7 cellular contexts compared by ENCODE assay signal in the genomic region with DNA sequence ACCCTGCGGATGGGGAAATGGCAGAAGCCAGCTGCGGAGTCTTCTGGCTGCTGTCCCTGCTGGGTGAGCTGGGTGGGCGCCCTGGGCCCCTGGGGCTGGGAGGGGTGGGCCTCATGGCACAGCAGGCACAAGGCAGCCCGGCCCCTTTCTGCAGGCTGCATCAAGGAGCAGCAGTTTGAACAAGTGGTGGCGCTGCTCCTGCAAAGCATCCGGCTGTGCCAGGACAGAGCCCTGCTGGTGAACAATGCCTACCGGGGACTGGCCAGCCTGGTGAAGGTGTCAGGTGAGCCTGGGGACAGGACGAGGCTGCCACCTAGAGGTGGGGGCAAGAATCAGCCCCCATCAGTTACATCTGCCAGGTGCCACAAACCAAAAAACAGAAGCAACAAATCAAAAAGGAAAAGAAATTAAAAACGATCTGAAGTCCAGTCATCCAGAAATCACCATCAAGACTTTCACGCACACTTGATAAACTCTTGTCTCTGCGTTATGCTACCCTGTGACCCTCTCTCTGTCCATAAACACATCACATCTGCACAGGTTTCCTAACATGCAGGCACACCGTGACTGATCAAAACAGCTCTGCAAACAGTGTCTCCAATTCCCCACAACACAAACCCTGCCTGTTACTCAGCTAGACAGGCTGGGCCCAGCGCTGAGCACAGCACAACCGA. TPM values are rescaled to one million over a fixed set of nuclear protein-coding genes. Genes with fewer than 3 reads are reported as not detected.
DNase-seq lines count a peak whose midpoint lies in the region; ATAC-seq, FAIRE-seq and TF ChIP-seq lines count a peak whose summit lies in the region.

No MANE protein-coding gene starts in this region.

- no peak for FAIRE-seq in kidney (lab: Jason Lieb, UNC)

- peak; percentile 48 for ATAC-seq in PC-3
- ATAC-seq in sciatic nerve, result no peak

- no peak overlapping the region for H3K27ac ChIP-seq in PC-3 (ENCODE audit: low read length)
- no peak overlapping the region for H3K27ac ChIP-seq in kidney (ENCODE audit: low read depth in 2 of 2, low read length in 2 of 2)

- H3F3A ChIP-seq in PC-3 (ENCODE audit: low read length, unreplicated experiment), result no peaks in the 10 kb centered on the region

- no peaks in the 10 kb centered on the region for H3K79me2 ChIP-seq in PC-3 (ENCODE audit: low read length)

- no peaks in the 10 kb centered on the region for H3K9me3 ChIP-seq in PC-3 (ENCODE audit: low read length)
- H3K9me3 ChIP-seq in kidney (ENCODE audit: control insufficient read depth in 1 of 2, low read length in 2 of 2), result no peaks in the 10 kb centered on the region

- CTCF ChIA-PET in PC-3 (lab: Charles Lee), result no interaction called here

- intact Hi-C loops in PC-3 (cut with micrococcal nuclease), result no loop called here
- intact Hi-C loops in kidney (cut with DNase I), result no loop called here
- intact Hi-C loops in sciatic nerve (cut with DNase I), result no loop called here

- H2AFZ ChIP-seq in PC-3 (ENCODE audit: low read length), result no peak overlapping the region

- H3K9me2 ChIP-seq in PC-3 (replicated peaks; ENCODE audit: low read length), result no peaks in the 10 kb centered on the region

- no peaks in the 10 kb centered on the region for H3K27me3 ChIP-seq in PC-3 (ENCODE audit: low read length)

- no TSS peak for BruUV-seq in PC-3 (replicated peaks; lab: Mats Ljungman, UMichigan)

- POLR2A ChIA-PET in PC-3 (lab: Charles Lee; ENCODE audit: unreplicated experiment), result no interaction called here

- H3K4me1 ChIP-seq in PC-3 (ENCODE audit: insufficient read depth, low read length) (no peaks in the 10 kb centered on the region), kidney (ENCODE audit: control insufficient read depth in 1 of 2, insufficient read depth in 1 of 2, low read depth in 1 of 2, low read length in 2 of 2) (no peaks in the 10 kb centered on the region)

- H3K9ac ChIP-seq in PC-3 (ENCODE audit: low read length) (no peak overlapping the region), kidney (ENCODE audit: low read length in 2 of 2) (no peak overlapping the region)

- DNase-seq in GM13977 (ENCODE audit: low spot score), result peak; percentile 64
- DNase-seq in PC-3, result peak; percentile 51
- DNase-seq in activated naive CD4-positive, alpha-beta T cell (lab: John Stamatoyannopoulos, UW), result peak in 3 of 4 experiments; percentile 8 to 56 (median 24)
- DNase-seq in kidney, result peak; percentile 75
- DNase-seq in stimulated activated CD8-positive, alpha-beta memory T cell treated with anti-CD3 and anti-CD28 coated beads, Interleukin-4, amount 100 ng/mL, for 24 hours (ENCODE audit: low read depth), result peak; percentile 22
- no peak for DNase-seq in sciatic nerve (ENCODE audit: low spot score)
- no peak for DNase-seq in occipital lobe (lab: John Stamatoyannopoulos, UW)

- no peaks in the 10 kb centered on the region for H4K20me1 ChIP-seq in PC-3 (ENCODE audit: low read length)

- TF ChIP-seq CTCF in GM13977 (IDR thresholded peaks at IDR 0.05; ENCODE audit: extremely low read depth, insufficient read depth, missing control alignments) (peak; percentile 55), PC-3 (conservative IDR thresholded peaks at IDR 0.05; ENCODE audit: low read depth, low read length) (peak; percentile 70), kidney (IDR thresholded peaks at IDR 0.05; ENCODE audit: borderline replicate concordance, extremely low read depth, insufficient read depth) (peak; percentile 42)

- H3K36me3 ChIP-seq in PC-3 (ENCODE audit: low read depth, low read length), result peaks cover 17% of the 10 kb centered on the region; the same call in 1 of the 2 replicates
- H3K36me3 ChIP-seq in kidney (ENCODE audit: control insufficient read depth in 1 of 2, insufficient read depth in 2 of 2, low read length in 2 of 2), result peaks cover 7 to 10% of the 10 kb centered on the region in 2 donors

- H3K4me3 ChIP-seq in PC-3 (ENCODE audit: low read length) (no peak overlapping the region), kidney (ENCODE audit: low read length in 2 of 2) (no peak overlapping the region)

- no peak overlapping the region for H3K4me2 ChIP-seq in PC-3 (ENCODE audit: low read length)

- in situ Hi-C loops in GM13977 (cut with MboI; ENCODE audit: low pct_unique_long_range_greater_than_20kb, low sequenced_read_pairs, unreplicated experiment), result no loop called here

RNA-seq across cellular contexts. Expression of gene REXO4, which starts 13.9 kb away (rescaled TPM):
- total RNA-seq in PC-3 (2014; rRNA removed) (34.1 and 37.8 TPM in 2 replicates), kidney (17.5 TPM), sciatic nerve (23.8 TPM), occipital lobe (15.1 TPM)
- polyA plus RNA-seq in kidney (ENCODE audit: insufficient read depth, low read depth, low replicate concordance), result 18.6 TPM

RNA-seq across cellular contexts. Expression of gene ADAMTS13, which starts 18.3 kb away (rescaled TPM):
- 0.86 and 0.95 TPM in 2 replicates for total RNA-seq in PC-3 (2014; rRNA removed)
- total RNA-seq in kidney, result 3.1 TPM
- polyA plus RNA-seq in kidney (ENCODE audit: insufficient read depth, low read depth, low replicate concordance), result 3.6 TPM
- 4.6 TPM for total RNA-seq in sciatic nerve
- total RNA-seq in occipital lobe, result 2.2 TPM

RNA-seq across cellular contexts. Expression of gene STKLD1, which starts 27.7 kb away (rescaled TPM):
- total RNA-seq in PC-3 (2014; rRNA removed), result 0.52 and 4.1 TPM in 2 replicates
- total RNA-seq in kidney, result 1.9 TPM
- polyA plus RNA-seq in kidney (ENCODE audit: insufficient read depth, low read depth, low replicate concordance), result 4.0 TPM
- total RNA-seq in sciatic nerve, result 2.6 TPM
- total RNA-seq in occipital lobe, result 1.6 TPM

RNA-seq across cellular contexts. Expression of gene SURF4, which starts 28.0 kb away (rescaled TPM):
- total RNA-seq in PC-3 (2014; rRNA removed) (161 and 173 TPM in 2 replicates), kidney (138 TPM), sciatic nerve (91.3 TPM), occipital lobe (88.6 TPM)
- polyA plus RNA-seq in kidney (ENCODE audit: insufficient read depth, low read depth, low replicate concordance), result 121 TPM

RNA-seq across cellular contexts. Expression of gene SURF2, which starts 47.6 kb away (rescaled TPM):
- total RNA-seq in PC-3 (2014; rRNA removed) (103 and 134 TPM in 2 replicates), kidney (23.5 TPM), sciatic nerve (13.6 TPM), occipital lobe (9.7 TPM)
- 61.2 TPM for polyA plus RNA-seq in kidney (ENCODE audit: insufficient read depth, low read depth, low replicate concordance)

Comparison
In these comparisons a context has a peak if more than half of its experiments do, and no peak if none do; other contexts are left out.
1. DNase-seq: peak in GM13977 (single experiment), PC-3 (single experiment), activated naive CD4-positive, alpha-beta T cell (3 of 4), kidney (single experiment) and stimulated activated CD8-positive, alpha-beta memory T cell treated with anti-CD3 and anti-CD28 coated beads, Interleukin-4, amount 100 ng/mL, for 24 hours (single experiment); none in sciatic nerve (single experiment) and occipital lobe (single experiment).
2. Peak in every context shown above with its lines, with median percentiles within 50 percentile points of each other: CTCF ChIP-seq.